In the genomic region with DNA sequence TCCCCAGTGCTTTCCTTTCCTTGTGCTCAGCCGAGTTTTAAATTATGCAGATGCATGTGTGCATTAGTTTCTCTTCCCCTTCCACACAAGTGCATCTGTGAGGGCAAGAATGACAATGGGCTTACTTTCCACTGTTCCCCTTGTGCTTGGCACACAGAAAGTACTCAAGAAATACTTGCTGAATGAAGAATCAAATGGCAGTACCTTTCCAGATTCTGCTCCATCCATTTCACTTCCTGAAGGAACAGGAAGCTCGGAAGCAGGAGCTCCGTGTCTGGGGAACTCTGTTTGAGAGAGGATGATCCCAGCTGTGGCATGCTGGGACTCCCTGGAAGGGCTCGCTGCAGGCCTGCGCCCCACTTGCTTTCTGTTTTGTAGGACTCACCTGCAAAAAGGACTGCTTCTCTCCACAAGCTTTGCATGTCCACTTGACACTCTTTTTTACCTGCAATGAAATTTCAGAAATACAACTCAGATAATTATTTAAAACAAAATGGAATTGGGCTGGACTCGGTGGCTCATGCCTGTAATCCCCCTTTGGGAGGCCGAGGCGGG, we compare ENCODE assay signal across 1 cellular context.
TF ChIP-seq lines count a peak whose summit lies in the region.

No MANE protein-coding gene starts in this region.

TF ChIP-seq in GM12878, 131 proteins besides CTCF, POLR2A, EP300 and RAD21 (continues in another document):
- TF ChIP-seq SPI1 (IDR thresholded peaks at IDR 0.05; ENCODE audit: borderline replicate concordance, insufficient read depth, low read depth, low read length) (peak; percentile 85), ATF7 (IDR thresholded peaks at IDR 0.05; ENCODE audit: low read depth) (no peak), HDGF (IDR thresholded peaks at IDR 0.05) (no peak; the same call in 1 of the 2 replicates), ZNF217 (IDR thresholded peaks at IDR 0.05) (no peak), KLF5 (IDR thresholded peaks at IDR 0.05; ENCODE audit: partially characterized antibody) (no peak), CHD2 (IDR thresholded peaks at IDR 0.05; ENCODE audit: borderline replicate concordance, low read depth, low read length) (no peak), SP1 (IDR thresholded peaks at IDR 0.05; ENCODE audit: low read depth, low read length) (peak; percentile 18), BRCA1 (IDR thresholded peaks at IDR 0.05; ENCODE audit: low read depth, low read length) (no peak), MXI1 (IDR thresholded peaks at IDR 0.05; ENCODE audit: low read depth, low read length) (peak; percentile 81), TCF7 (IDR thresholded peaks at IDR 0.05; ENCODE audit: borderline replicate concordance) (no peak), IKZF2 (IDR thresholded peaks at IDR 0.05) (peak; percentile 58 to 64; a peak in 3 of 4 replicates), MTA2 (IDR thresholded peaks at IDR 0.05; ENCODE audit: low read depth) (0 out of 2 replicates have a peak, but pooled peaks have one; percentile 10), POLR2AphosphoS2 (IDR thresholded peaks at IDR 0.05; ENCODE audit: low read depth, low read length) (no peak), CBFB (IDR thresholded peaks at IDR 0.05; ENCODE audit: low read depth) (no peak), NBN (IDR thresholded peaks at IDR 0.05) (no peak), MEF2B (IDR thresholded peaks at IDR 0.05; ENCODE audit: partially characterized antibody, poor library complexity, severe bottlenecking) (no peak), CBX5 (IDR thresholded peaks at IDR 0.05; ENCODE audit: low read depth) (no peak), ZNF274 (IDR thresholded peaks at IDR 0.05; ENCODE audit: insufficient read depth, insufficient read length) (no peak), BHLHE40 (IDR thresholded peaks at IDR 0.05; ENCODE audit: borderline replicate concordance in 1 of 2, low read depth in 2 of 2, low read length in 1 of 2) (peak in 1 of 2 experiments; percentile 58; a peak in 1 of 4 replicates), RFX5 (IDR thresholded peaks at IDR 0.05; ENCODE audit: low read depth, low read length) (no peak), RB1 (IDR thresholded peaks at IDR 0.05; ENCODE audit: borderline replicate concordance) (no peak), IKZF1 (conservative IDR thresholded peaks at IDR 0.05) (peak; percentile 61), POLR2AphosphoS5 (IDR thresholded peaks at IDR 0.05; ENCODE audit: low read length) (no peak)
- TF ChIP-seq, protein P1, sequence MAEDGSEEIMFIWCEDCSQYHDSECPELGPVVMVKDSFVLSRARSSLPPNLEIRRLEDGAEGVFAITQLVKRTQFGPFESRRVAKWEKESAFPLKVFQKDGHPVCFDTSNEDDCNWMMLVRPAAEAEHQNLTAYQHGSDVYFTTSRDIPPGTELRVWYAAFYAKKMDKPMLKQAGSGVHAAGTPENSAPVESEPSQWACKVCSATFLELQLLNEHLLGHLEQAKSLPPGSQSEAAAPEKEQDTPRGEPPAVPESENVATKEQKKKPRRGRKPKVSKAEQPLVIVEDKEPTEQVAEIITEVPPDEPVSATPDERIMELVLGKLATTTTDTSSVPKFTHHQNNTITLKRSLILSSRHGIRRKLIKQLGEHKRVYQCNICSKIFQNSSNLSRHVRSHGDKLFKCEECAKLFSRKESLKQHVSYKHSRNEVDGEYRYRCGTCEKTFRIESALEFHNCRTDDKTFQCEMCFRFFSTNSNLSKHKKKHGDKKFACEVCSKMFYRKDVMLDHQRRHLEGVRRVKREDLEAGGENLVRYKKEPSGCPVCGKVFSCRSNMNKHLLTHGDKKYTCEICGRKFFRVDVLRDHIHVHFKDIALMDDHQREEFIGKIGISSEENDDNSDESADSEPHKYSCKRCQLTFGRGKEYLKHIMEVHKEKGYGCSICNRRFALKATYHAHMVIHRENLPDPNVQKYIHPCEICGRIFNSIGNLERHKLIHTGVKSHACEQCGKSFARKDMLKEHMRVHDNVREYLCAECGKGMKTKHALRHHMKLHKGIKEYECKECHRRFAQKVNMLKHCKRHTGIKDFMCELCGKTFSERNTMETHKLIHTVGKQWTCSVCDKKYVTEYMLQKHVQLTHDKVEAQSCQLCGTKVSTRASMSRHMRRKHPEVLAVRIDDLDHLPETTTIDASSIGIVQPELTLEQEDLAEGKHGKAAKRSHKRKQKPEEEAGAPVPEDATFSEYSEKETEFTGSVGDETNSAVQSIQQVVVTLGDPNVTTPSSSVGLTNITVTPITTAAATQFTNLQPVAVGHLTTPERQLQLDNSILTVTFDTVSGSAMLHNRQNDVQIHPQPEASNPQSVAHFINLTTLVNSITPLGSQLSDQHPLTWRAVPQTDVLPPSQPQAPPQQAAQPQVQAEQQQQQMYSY (CRISPR knock-in tag; IDR thresholded peaks at IDR 0.05): no peak
- TF ChIP-seq, protein P2, sequence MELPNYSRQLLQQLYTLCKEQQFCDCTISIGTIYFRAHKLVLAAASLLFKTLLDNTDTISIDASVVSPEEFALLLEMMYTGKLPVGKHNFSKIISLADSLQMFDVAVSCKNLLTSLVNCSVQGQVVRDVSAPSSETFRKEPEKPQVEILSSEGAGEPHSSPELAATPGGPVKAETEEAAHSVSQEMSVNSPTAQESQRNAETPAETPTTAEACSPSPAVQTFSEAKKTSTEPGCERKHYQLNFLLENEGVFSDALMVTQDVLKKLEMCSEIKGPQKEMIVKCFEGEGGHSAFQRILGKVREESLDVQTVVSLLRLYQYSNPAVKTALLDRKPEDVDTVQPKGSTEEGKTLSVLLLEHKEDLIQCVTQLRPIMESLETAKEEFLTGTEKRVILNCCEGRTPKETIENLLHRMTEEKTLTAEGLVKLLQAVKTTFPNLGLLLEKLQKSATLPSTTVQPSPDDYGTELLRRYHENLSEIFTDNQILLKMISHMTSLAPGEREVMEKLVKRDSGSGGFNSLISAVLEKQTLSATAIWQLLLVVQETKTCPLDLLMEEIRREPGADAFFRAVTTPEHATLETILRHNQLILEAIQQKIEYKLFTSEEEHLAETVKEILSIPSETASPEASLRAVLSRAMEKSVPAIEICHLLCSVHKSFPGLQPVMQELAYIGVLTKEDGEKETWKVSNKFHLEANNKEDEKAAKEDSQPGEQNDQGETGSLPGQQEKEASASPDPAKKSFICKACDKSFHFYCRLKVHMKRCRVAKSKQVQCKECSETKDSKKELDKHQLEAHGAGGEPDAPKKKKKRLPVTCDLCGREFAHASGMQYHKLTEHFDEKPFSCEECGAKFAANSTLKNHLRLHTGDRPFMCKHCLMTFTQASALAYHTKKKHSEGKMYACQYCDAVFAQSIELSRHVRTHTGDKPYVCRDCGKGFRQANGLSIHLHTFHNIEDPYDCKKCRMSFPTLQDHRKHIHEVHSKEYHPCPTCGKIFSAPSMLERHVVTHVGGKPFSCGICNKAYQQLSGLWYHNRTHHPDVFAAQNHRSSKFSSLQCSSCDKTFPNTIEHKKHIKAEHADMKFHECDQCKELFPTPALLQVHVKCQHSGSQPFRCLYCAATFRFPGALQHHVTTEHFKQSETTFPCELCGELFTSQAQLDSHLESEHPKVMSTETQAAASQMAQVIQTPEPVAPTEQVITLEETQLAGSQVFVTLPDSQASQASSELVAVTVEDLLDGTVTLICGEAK (IDR thresholded peaks at IDR 0.05; ENCODE audit: borderline replicate concordance): no peak
- TF ChIP-seq, protein P3, sequence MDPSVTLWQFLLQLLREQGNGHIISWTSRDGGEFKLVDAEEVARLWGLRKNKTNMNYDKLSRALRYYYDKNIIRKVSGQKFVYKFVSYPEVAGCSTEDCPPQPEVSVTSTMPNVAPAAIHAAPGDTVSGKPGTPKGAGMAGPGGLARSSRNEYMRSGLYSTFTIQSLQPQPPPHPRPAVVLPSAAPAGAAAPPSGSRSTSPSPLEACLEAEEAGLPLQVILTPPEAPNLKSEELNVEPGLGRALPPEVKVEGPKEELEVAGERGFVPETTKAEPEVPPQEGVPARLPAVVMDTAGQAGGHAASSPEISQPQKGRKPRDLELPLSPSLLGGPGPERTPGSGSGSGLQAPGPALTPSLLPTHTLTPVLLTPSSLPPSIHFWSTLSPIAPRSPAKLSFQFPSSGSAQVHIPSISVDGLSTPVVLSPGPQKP (IDR thresholded peaks at IDR 0.05; ENCODE audit: low read depth, low read length): no peak
- TF ChIP-seq, protein P4, sequence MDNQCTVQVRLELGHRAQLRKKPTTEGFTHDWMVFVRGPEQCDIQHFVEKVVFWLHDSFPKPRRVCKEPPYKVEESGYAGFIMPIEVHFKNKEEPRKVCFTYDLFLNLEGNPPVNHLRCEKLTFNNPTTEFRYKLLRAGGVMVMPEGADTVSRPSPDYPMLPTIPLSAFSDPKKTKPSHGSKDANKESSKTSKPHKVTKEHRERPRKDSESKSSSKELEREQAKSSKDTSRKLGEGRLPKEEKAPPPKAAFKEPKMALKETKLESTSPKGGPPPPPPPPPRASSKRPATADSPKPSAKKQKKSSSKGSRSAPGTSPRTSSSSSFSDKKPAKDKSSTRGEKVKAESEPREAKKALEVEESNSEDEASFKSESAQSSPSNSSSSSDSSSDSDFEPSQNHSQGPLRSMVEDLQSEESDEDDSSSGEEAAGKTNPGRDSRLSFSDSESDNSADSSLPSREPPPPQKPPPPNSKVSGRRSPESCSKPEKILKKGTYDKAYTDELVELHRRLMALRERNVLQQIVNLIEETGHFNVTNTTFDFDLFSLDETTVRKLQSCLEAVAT (IDR thresholded peaks at IDR 0.05): no peak
- TF ChIP-seq, protein P5, sequence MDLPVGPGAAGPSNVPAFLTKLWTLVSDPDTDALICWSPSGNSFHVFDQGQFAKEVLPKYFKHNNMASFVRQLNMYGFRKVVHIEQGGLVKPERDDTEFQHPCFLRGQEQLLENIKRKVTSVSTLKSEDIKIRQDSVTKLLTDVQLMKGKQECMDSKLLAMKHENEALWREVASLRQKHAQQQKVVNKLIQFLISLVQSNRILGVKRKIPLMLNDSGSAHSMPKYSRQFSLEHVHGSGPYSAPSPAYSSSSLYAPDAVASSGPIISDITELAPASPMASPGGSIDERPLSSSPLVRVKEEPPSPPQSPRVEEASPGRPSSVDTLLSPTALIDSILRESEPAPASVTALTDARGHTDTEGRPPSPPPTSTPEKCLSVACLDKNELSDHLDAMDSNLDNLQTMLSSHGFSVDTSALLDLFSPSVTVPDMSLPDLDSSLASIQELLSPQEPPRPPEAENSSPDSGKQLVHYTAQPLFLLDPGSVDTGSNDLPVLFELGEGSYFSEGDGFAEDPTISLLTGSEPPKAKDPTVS (IDR thresholded peaks at IDR 0.05; ENCODE audit: low read depth, low read length): no peak
- TF ChIP-seq, protein P6, sequence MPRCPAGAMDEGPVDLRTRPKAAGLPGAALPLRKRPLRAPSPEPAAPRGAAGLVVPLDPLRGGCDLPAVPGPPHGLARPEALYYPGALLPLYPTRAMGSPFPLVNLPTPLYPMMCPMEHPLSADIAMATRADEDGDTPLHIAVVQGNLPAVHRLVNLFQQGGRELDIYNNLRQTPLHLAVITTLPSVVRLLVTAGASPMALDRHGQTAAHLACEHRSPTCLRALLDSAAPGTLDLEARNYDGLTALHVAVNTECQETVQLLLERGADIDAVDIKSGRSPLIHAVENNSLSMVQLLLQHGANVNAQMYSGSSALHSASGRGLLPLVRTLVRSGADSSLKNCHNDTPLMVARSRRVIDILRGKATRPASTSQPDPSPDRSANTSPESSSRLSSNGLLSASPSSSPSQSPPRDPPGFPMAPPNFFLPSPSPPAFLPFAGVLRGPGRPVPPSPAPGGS (IDR thresholded peaks at IDR 0.05; ENCODE audit: borderline replicate concordance, insufficient read depth, low read depth, low read length, poor library complexity, severe bottlenecking): no peak
- TF ChIP-seq, protein P7, sequence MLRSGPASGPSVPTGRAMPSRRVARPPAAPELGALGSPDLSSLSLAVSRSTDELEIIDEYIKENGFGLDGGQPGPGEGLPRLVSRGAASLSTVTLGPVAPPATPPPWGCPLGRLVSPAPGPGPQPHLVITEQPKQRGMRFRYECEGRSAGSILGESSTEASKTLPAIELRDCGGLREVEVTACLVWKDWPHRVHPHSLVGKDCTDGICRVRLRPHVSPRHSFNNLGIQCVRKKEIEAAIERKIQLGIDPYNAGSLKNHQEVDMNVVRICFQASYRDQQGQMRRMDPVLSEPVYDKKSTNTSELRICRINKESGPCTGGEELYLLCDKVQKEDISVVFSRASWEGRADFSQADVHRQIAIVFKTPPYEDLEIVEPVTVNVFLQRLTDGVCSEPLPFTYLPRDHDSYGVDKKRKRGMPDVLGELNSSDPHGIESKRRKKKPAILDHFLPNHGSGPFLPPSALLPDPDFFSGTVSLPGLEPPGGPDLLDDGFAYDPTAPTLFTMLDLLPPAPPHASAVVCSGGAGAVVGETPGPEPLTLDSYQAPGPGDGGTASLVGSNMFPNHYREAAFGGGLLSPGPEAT (IDR thresholded peaks at IDR 0.05; ENCODE audit: low read depth): no peak
- TF ChIP-seq, protein P8, sequence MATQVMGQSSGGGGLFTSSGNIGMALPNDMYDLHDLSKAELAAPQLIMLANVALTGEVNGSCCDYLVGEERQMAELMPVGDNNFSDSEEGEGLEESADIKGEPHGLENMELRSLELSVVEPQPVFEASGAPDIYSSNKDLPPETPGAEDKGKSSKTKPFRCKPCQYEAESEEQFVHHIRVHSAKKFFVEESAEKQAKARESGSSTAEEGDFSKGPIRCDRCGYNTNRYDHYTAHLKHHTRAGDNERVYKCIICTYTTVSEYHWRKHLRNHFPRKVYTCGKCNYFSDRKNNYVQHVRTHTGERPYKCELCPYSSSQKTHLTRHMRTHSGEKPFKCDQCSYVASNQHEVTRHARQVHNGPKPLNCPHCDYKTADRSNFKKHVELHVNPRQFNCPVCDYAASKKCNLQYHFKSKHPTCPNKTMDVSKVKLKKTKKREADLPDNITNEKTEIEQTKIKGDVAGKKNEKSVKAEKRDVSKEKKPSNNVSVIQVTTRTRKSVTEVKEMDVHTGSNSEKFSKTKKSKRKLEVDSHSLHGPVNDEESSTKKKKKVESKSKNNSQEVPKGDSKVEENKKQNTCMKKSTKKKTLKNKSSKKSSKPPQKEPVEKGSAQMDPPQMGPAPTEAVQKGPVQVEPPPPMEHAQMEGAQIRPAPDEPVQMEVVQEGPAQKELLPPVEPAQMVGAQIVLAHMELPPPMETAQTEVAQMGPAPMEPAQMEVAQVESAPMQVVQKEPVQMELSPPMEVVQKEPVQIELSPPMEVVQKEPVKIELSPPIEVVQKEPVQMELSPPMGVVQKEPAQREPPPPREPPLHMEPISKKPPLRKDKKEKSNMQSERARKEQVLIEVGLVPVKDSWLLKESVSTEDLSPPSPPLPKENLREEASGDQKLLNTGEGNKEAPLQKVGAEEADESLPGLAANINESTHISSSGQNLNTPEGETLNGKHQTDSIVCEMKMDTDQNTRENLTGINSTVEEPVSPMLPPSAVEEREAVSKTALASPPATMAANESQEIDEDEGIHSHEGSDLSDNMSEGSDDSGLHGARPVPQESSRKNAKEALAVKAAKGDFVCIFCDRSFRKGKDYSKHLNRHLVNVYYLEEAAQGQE (IDR thresholded peaks at IDR 0.05; ENCODE audit: low read depth, low read length): no peak
